Comparison of ENCODE assay signal across 8 cellular contexts in genomic region chr1:94068831-94069648, GRCh38. TPM values are rescaled to one million over a fixed set of nuclear protein-coding genes. Genes with fewer than 3 reads are reported as not detected.
DNase-seq lines count a peak whose midpoint lies in the region; ATAC-seq, FAIRE-seq and TF ChIP-seq lines count a peak whose summit lies in the region.

No MANE protein-coding gene starts in this region.

- H3K27ac ChIP-seq in spleen, result peak overlapping the region in 7 of 8 donors; percentile 60 to 84 (median 64)

- H3K27me3 ChIP-seq in adipocyte (replicated peaks; ENCODE audit: control insufficient read depth, insufficient read depth, low read length) (no peaks in the 10 kb centered on the region), spleen (replicated peaks in 1 of 7) (peaks cover 0 to 7% (median 0%) of the 10 kb centered on the region in 7 donors)

- WGBS in spleen, 5 donors, result 70 to 81% (median 75%) methylated on average over 12 of the region's 12 CpGs

- no peak overlapping the region for H3K4me3 ChIP-seq in adipocyte (ENCODE audit: low read length)
- no peak overlapping the region for H3K4me3 ChIP-seq in spleen

- H3K4me1 ChIP-seq in adipocyte (ENCODE audit: control insufficient read depth, insufficient read depth, low read length) (peaks cover 12% of the 10 kb centered on the region), spleen (peaks cover 2 to 41% (median 18%) of the 10 kb centered on the region in 6 donors)

- H3K36me3 ChIP-seq in adipocyte (ENCODE audit: control insufficient read depth, insufficient read depth, low read length, severe bottlenecking) (no peaks in the 10 kb centered on the region), spleen (no peaks in the 10 kb centered on the region)

- DNase-seq in HuH-7 (ENCODE audit: low spot score) (peak; percentile 35), adipocyte (ENCODE audit: low read depth) (peak; percentile 34), kidney glomerular epithelial cell (lab: John Stamatoyannopoulos, UW) (peak; percentile 51), spleen (no peak), D721Med (ENCODE audit: insufficient read length, low spot score) (no peak), NCI-H526 treated with DMSO at 0.1 percent for 48 hours (lab: John Stamatoyannopoulos, UW) (no peak)
- no peak for DNase-seq in central memory CD4-positive, alpha-beta T cell

- no peak for TF ChIP-seq POLR2A in spleen (IDR thresholded peaks at IDR 0.05)

- intact Hi-C loops in spleen (cut with DNase I; ENCODE audit: low total_unique reads), result no loop called here

- FAIRE-seq in D721Med (lab: Jason Lieb, UNC), result no peak

- TF ChIP-seq CTCF in spleen (IDR thresholded peaks at IDR 0.05 in 8 of 11, conservative IDR thresholded peaks at IDR 0.05 in 3 of 11) (no peak), D721Med (IDR thresholded peaks at IDR 0.05; ENCODE audit: insufficient read depth, missing control alignments) (no peak)

- H3K9ac ChIP-seq in adipocyte (ENCODE audit: low read length), result no peak overlapping the region

- ATAC-seq in HG02623 (IDR thresholded peaks at IDR 0.05; ENCODE audit: unreplicated experiment), result no peak

- H3K9me3 ChIP-seq in adipocyte (ENCODE audit: control insufficient read depth, low read length), result no peaks in the 10 kb centered on the region
- no peaks in the 10 kb centered on the region for H3K9me3 ChIP-seq in spleen

RNA-seq across cellular contexts. Expression of gene ABCA4, which starts 51.9 kb away (rescaled TPM):
- under 1 TPM; 0.17 to 0.64 (median 0.26) TPM for total RNA-seq in spleen
- polyA plus RNA-seq in spleen, result under 1 TPM; 0.04 to 0.10 (median 0.05) TPM

Comparison
In these comparisons a context has a peak if more than half of its experiments do, and no peak if none do; other contexts are left out.
1. DNase-seq: peak in HuH-7 (single experiment), adipocyte (single experiment) and kidney glomerular epithelial cell (single experiment); none in spleen (single experiment), central memory CD4-positive, alpha-beta T cell (single experiment), D721Med (single experiment) and NCI-H526 treated with DMSO at 0.1 percent for 48 hours (single experiment).